ENCODE assay signal across 8 cellular contexts in genomic region chr2:70141754-70142589, GRCh38. TPM values are rescaled to one million over a fixed set of nuclear protein-coding genes. Genes with fewer than 3 reads are reported as not detected.
DNase-seq lines count a peak whose midpoint lies in the region; ATAC-seq and TF ChIP-seq lines count a peak whose summit lies in the region.

No MANE protein-coding gene starts in this region.

- peak overlapping the region; percentile 98 to 100 for H3K27ac Mint-ChIP-seq in natural killer cell

- no peaks in the 10 kb centered on the region for H3K27me3 ChIP-seq in Karpas-422 (ENCODE audit: low read length)
- H3K27me3 ChIP-seq in esophagus muscularis mucosa: no peaks in the 10 kb centered on the region

- no peaks in the 10 kb centered on the region for H3K9me2 ChIP-seq in Karpas-422 (replicated peaks; ENCODE audit: insufficient read depth, low read length)

- no peaks in the 10 kb centered on the region for H3K79me2 ChIP-seq in Karpas-422 (ENCODE audit: low read length)

- no peaks in the 10 kb centered on the region for H3K36me3 Mint-ChIP-seq in natural killer cell

- TF ChIP-seq EP300 in esophagus muscularis mucosa (IDR thresholded peaks at IDR 0.05): peak; percentile 12

- H3K27ac ChIP-seq in Karpas-422 (ENCODE audit: low read length) (peak overlapping the region; percentile 54; the same call in 1 of the 2 replicates), esophagus muscularis mucosa (replicated peaks in 1 of 4) (peak overlapping the region; percentile 98 to 99 (median 99))

- peak overlapping the region; percentile 94 for H3K4me3 Mint-ChIP-seq in natural killer cell

- peak; percentile 95 for TF ChIP-seq POLR2A in esophagus muscularis mucosa (IDR thresholded peaks at IDR 0.05; ENCODE audit: low read depth)

- peak overlapping the region; percentile 74 for H3K4me2 ChIP-seq in Karpas-422 (ENCODE audit: low read depth, low read length, poor library complexity, severe bottlenecking)

- H3K9ac ChIP-seq in Karpas-422 (ENCODE audit: low read length): peak overlapping the region; percentile 76

- H3K4me1 Mint-ChIP-seq in natural killer cell: peaks cover 48 to 54% of the 10 kb centered on the region in 2 donors

- ATAC-seq in GM21825 (IDR thresholded peaks at IDR 0.05; ENCODE audit: unreplicated experiment): peak; percentile 26
- peak in 1 of 3 donors; percentile 25 for ATAC-seq in natural killer cell

- 8% methylated on average over 18 of the region's 76 CpGs for WGBS in esophagus muscularis mucosa

- no peak for TF ChIP-seq CTCF in esophagus muscularis mucosa (IDR thresholded peaks at IDR 0.05)
- TF ChIP-seq CTCF in natural killer cell (IDR thresholded peaks at IDR 0.05): no peak

- H3K36me3 ChIP-seq in Karpas-422 (ENCODE audit: insufficient read depth, low read length) (no peaks in the 10 kb centered on the region), esophagus muscularis mucosa (no peaks in the 10 kb centered on the region)

- DNase-seq in NCI-H1694 treated with DMSO at 0.1 percent for 48 hours (lab: John Stamatoyannopoulos, UW): peak; percentile 36
- no peak for DNase-seq in NCI-H1694 (lab: John Stamatoyannopoulos, UW)
- DNase-seq in Karpas-422: peak; percentile 87
- peak; percentile 61 for DNase-seq in activated CD4-positive, alpha-beta T cell treated with anti-CD3 and anti-CD28 coated beads, Interleukin-2, amount 50 U/mL, for 1 hour
- DNase-seq in esophagus muscularis mucosa (ENCODE audit: extremely low spot score): no peak
- no peak for DNase-seq in natural killer cell
- no peak for DNase-seq in NK-92 (lab: John Stamatoyannopoulos, UW; ENCODE audit: unreplicated experiment)

- H3K4me1 ChIP-seq in Karpas-422 (ENCODE audit: low read length): peaks cover 28% of the 10 kb centered on the region
- H3K4me1 ChIP-seq in esophagus muscularis mucosa: peaks cover 21 to 27% (median 23%) of the 10 kb centered on the region in 4 donors

- no peaks in the 10 kb centered on the region for H3K9me3 Mint-ChIP-seq in natural killer cell

- no peak overlapping the region for H2AFZ ChIP-seq in Karpas-422 (ENCODE audit: low read length)

- H3K4me3 ChIP-seq in Karpas-422 (ENCODE audit: low read length): peak overlapping the region; percentile 67
- peak overlapping the region; percentile 76 to 91 (median 78) for H3K4me3 ChIP-seq in esophagus muscularis mucosa

- intact Hi-C loops in esophagus muscularis mucosa (cut with DNase I) (loop anchor here (1.0 to 5.0 kb wide), 3 partner anchors 54 to 225 kb away; no protein-coding TSS in a partner anchor), natural killer cell (cut with micrococcal nuclease) (loop anchor here (1.0 to 10.0 kb wide), 11 partner anchors 9 to 495 kb away; partner anchors contain the start of gene C2orf42)

- H4K20me1 ChIP-seq in Karpas-422 (ENCODE audit: insufficient read depth, low read depth, low read length): no peaks in the 10 kb centered on the region

- H3K9me3 ChIP-seq in Karpas-422 (ENCODE audit: low read length) (no peaks in the 10 kb centered on the region), esophagus muscularis mucosa (no peaks in the 10 kb centered on the region)

- H3K27me3 Mint-ChIP-seq in natural killer cell (ENCODE audit: low read depth in 2 of 2): no peaks in the 10 kb centered on the region

RNA-seq across cellular contexts. Expression of gene C2orf42, which starts 48.8 kb away (rescaled TPM):
- total RNA-seq in Karpas-422 (2014; rRNA removed; shearing (Covaris generic); ENCODE audit: low replicate concordance): 30.0 and 36.5 TPM in 2 replicates
- 10 to 100 TPM; 15.4 to 20.9 (median 17.9) TPM for total RNA-seq in esophagus muscularis mucosa
- 10 to 100 TPM; 22.7 to 31.5 (median 25.7) TPM for total RNA-seq in natural killer cell

RNA-seq across cellular contexts. Expression of gene PCBP1, which starts 54.7 kb away (rescaled TPM):
- total RNA-seq in Karpas-422 (2014; rRNA removed; shearing (Covaris generic); ENCODE audit: low replicate concordance): 91.7 and 128 TPM in 2 replicates
- 100 to 1,000 TPM; 156 to 220 (median 189) TPM for total RNA-seq in esophagus muscularis mucosa
- total RNA-seq in natural killer cell: 100 to 1,000 TPM; 329 to 358 (median 352) TPM

Comparison
In these comparisons a context has a peak if more than half of its experiments do, and no peak if none do; other contexts are left out.
1. DNase-seq: peak in NCI-H1694 treated with DMSO at 0.1 percent for 48 hours (single experiment), Karpas-422 (single experiment) and activated CD4-positive, alpha-beta T cell treated with anti-CD3 and anti-CD28 coated beads, Interleukin-2, amount 50 U/mL, for 1 hour (single experiment); none in NCI-H1694 (single experiment), esophagus muscularis mucosa (single experiment), natural killer cell (single experiment) and NK-92 (single experiment).